In genomic region chr7:73134866-73135265, GRCh38 we compare ENCODE assay signal across 9 cellular contexts. TPM values are rescaled to one million over a fixed set of nuclear protein-coding genes. Genes with fewer than 3 reads are reported as not detected.
"Had no signal": no experiment of that assay in that cellular context is flagged by ENCODE, and none has a peak within 500 bp of the region (broad histone marks: within the 10 kb centered on the region; RNA-seq: fewer than 3 reads in every experiment).

No MANE protein-coding gene starts in this region.

RNA-seq across cellular contexts. Expression of gene SPDYE9, which starts 49.0 kb away (rescaled TPM):
- total RNA-seq: activated B cell treated with CpG ODN at 0.5 μM for 24 hours; activated CD4-positive, alpha-beta memory T cell treated with anti-CD3 and anti-CD28 coated beads for 36 hours; activated CD4-positive, alpha-beta T cell treated with anti-CD3 and anti-CD28 coated beads, Interleukin-2, amount 10 ng/mL, durations not matched to agents 7 days and 5 days; activated CD8-positive, alpha-beta memory T cell treated with anti-CD3 and anti-CD28 coated beads for 36 hours; activated naive CD8-positive, alpha-beta T cell treated with anti-CD3 and anti-CD28 coated beads, Interleukin-2, amount 10 ng/mL, durations not matched to agents 7 days and 5 days; activated T-helper 2 cell treated with anti-CD3 and anti-CD28 coated beads, Interferon-gamma antibody, Interleukin-2, Interleukin-4, amounts not matched to agents 10 μg/mL and 5 μg/mL and 100 μg/mL, durations not matched to agents 14 hours and 24 hours and 36 hours; aorta; breast epithelium; T-cell had no signal
- polyA plus RNA-seq: aorta had no signal
